In the genomic region with DNA sequence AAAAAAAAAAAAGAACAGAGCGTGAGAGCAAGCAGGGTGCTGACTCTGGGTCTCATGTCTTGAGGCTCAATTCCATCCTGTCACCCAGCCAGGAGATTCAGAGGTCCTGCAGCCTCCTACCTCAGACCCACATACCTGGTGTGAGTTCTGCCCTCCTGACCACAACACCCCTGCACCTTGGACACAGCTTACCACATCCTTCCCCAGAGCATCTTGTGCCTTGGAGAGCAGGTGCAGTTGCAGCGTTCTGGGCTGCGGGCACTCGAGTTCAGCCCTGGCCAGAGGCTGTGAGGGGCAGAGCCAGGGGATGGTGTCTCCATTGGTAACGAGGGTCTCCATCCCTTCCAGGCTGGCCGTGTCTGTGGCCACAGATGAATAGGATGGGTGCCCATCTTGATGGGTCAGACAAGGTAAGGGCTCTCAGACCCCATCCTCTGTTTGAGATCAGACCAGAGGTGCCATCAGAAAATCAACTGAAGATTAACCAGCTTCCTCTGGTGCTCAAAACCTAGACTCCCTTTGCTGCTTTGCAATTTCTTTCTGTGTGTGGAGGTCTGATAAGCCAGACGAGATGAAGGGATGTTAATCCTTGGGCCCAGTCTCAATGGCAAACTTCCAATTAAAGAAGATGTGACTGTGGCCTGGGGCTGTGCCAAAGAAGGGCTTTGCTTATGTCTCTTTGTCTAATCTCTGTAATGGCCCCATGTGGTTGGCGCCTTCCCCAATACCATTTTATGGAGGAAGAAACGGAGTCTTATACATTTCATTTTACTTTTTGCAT, we compare ENCODE assay signal across 15 cellular contexts. TPM values are rescaled to one million over a fixed set of nuclear protein-coding genes. Genes with fewer than 3 reads are reported as not detected.
A peak's percentile ranks its signal among the peaks of the same experiment; 100 is the strongest.
DNase-seq lines count a peak whose midpoint lies in the region; TF ChIP-seq lines count a peak whose summit lies in the region.
"Had no signal": no experiment of that assay in that cellular context is flagged by ENCODE, and none has a peak within 500 bp of the region (broad histone marks: within the 10 kb centered on the region; RNA-seq: fewer than 3 reads in every experiment).

No MANE protein-coding gene starts in this region.

- TF ChIP-seq EP300 in stomach (IDR thresholded peaks at IDR 0.05), result no peak

- CTCF ChIA-PET in activated CD4-positive, alpha-beta memory T cell treated with anti-CD3 and anti-CD28 coated beads for 36 hours (lab: Charles Lee), result interaction anchor here (2.4 to 4.4 kb wide), 2 partner anchors 16 to 61 kb away, joined by 9 to 27 read pairs; a partner anchor contains a TSS

- H3K9me3 ChIP-seq in left ventricle myocardium inferior (replicated peaks) (no peaks in the 10 kb centered on the region), stomach (no peaks in the 10 kb centered on the region)
- H3K9me3 ChIP-seq: adrenal gland, thyroid gland had no signal

- no peak for DNase-seq in activated naive CD4-positive, alpha-beta T cell treated with Interleukin-2 at 50 U/mL for 16 hours
- peak; percentile 48 for DNase-seq in activated CD4-positive, alpha-beta memory T cell treated with anti-CD3 and anti-CD28 coated beads for 36 hours
- DNase-seq in left ventricle myocardium inferior (no peak), stomach (no peak), HuH-7.5 (ENCODE audit: low spot score) (no peak), NCI-H345 (lab: John Stamatoyannopoulos, UW) (no peak), DMS153 treated with DMSO at 0.1 percent for 48 hours (lab: John Stamatoyannopoulos, UW; ENCODE audit: unreplicated experiment) (no peak)
- DNase-seq: mammary epithelial cell, MM.1S had no signal

- no peak for TF ChIP-seq CTCF in left ventricle myocardium inferior (IDR thresholded peaks at IDR 0.05; ENCODE audit: borderline replicate concordance)
- no peak for TF ChIP-seq CTCF in stomach (IDR thresholded peaks at IDR 0.05)

- H3K27me3 Mint-ChIP-seq in activated naive CD4-positive, alpha-beta T cell treated with anti-CD3 and anti-CD28 coated beads, Interleukin-2, amount 50 U/mL, for 24 hours, result no peaks in the 10 kb centered on the region
- H3K27me3 Mint-ChIP-seq in activated CD4-positive, alpha-beta memory T cell treated with anti-CD3 and anti-CD28 coated beads for 36 hours, result no peaks in the 10 kb centered on the region

- H3K27ac ChIP-seq in left ventricle myocardium inferior (replicated peaks) (peak overlapping the region; percentile 68), stomach (peak overlapping the region in 3 of 5 donors; percentile 39 to 69 (median 39))
- H3K27ac ChIP-seq: adrenal gland had no signal

- H3K4me1 Mint-ChIP-seq in activated naive CD4-positive, alpha-beta T cell treated with anti-CD3 and anti-CD28 coated beads, Interleukin-2, amount 50 U/mL, for 24 hours, result peaks cover 97% of the 10 kb centered on the region
- peaks cover 90% of the 10 kb centered on the region for H3K4me1 Mint-ChIP-seq in activated CD4-positive, alpha-beta memory T cell treated with anti-CD3 and anti-CD28 coated beads for 36 hours (ENCODE audit: low read depth)

- POLR2A ChIA-PET in activated CD4-positive, alpha-beta memory T cell treated with anti-CD3 and anti-CD28 coated beads for 36 hours (lab: Charles Lee), result interaction anchor here (0.6 to 8.7 kb wide), 6 partner anchors 9 to 117 kb away, joined by 3 to 97 read pairs (median 5); a partner anchor contains a TSS

- WGBS in stomach, 5 donors, result 76 to 82% (median 81%) methylated on average over 9 of the region's 9 CpGs

- H3K4me1 ChIP-seq in left ventricle myocardium inferior, result peaks cover 56% of the 10 kb centered on the region
- peaks cover 15 to 33% (median 23%) of the 10 kb centered on the region in 4 donors for H3K4me1 ChIP-seq in stomach

- H3K4me3 ChIP-seq in left ventricle myocardium inferior (no peak overlapping the region), stomach (no peak overlapping the region)
- H3K4me3 ChIP-seq: adrenal gland, smooth muscle cell, thyroid gland had no signal

- TF ChIP-seq POLR2A in stomach (IDR thresholded peaks at IDR 0.05), result no peak

- peak overlapping the region; percentile 27 for H3K4me3 Mint-ChIP-seq in activated naive CD4-positive, alpha-beta T cell treated with anti-CD3 and anti-CD28 coated beads, Interleukin-2, amount 50 U/mL, for 24 hours
- H3K4me3 Mint-ChIP-seq in activated CD4-positive, alpha-beta memory T cell treated with anti-CD3 and anti-CD28 coated beads for 36 hours, result peak overlapping the region; percentile 42

- intact Hi-C loops in activated CD4-positive, alpha-beta memory T cell treated with anti-CD3 and anti-CD28 coated beads for 36 hours (cut with micrococcal nuclease), result loop anchor here (5.0 kb wide), 1 partner anchor 47 kb away; no protein-coding TSS in a partner anchor
- intact Hi-C loops in left ventricle myocardium inferior (cut with micrococcal nuclease), result no loop called here
- intact Hi-C loops in stomach (cut with DNase I; ENCODE audit: low total_unique reads), result no loop called here

- H3K36me3 Mint-ChIP-seq in activated naive CD4-positive, alpha-beta T cell treated with anti-CD3 and anti-CD28 coated beads, Interleukin-2, amount 50 U/mL, for 24 hours, result no peaks in the 10 kb centered on the region
- H3K36me3 Mint-ChIP-seq in activated CD4-positive, alpha-beta memory T cell treated with anti-CD3 and anti-CD28 coated beads for 36 hours, result peaks cover 25% of the 10 kb centered on the region

- H3K27ac Mint-ChIP-seq in activated naive CD4-positive, alpha-beta T cell treated with anti-CD3 and anti-CD28 coated beads, Interleukin-2, amount 50 U/mL, for 24 hours, result peak overlapping the region; percentile 97
- peak overlapping the region; percentile 92 for H3K27ac Mint-ChIP-seq in activated CD4-positive, alpha-beta memory T cell treated with anti-CD3 and anti-CD28 coated beads for 36 hours

- H3K36me3 ChIP-seq in left ventricle myocardium inferior, result no peaks in the 10 kb centered on the region
- no peaks in the 10 kb centered on the region for H3K36me3 ChIP-seq in stomach
- H3K36me3 ChIP-seq: adrenal gland, thyroid gland had no signal

- no peaks in the 10 kb centered on the region for H3K27me3 ChIP-seq in left ventricle myocardium inferior (ENCODE audit: low read depth)
- peaks cover 0 to 2% (median 0%) of the 10 kb centered on the region in 3 donors for H3K27me3 ChIP-seq in stomach
- H3K27me3 ChIP-seq: adrenal gland, thyroid gland had no signal

- H3K9me3 Mint-ChIP-seq in activated naive CD4-positive, alpha-beta T cell treated with anti-CD3 and anti-CD28 coated beads, Interleukin-2, amount 50 U/mL, for 24 hours, result no peaks in the 10 kb centered on the region
- peaks cover 2% of the 10 kb centered on the region for H3K9me3 Mint-ChIP-seq in activated CD4-positive, alpha-beta memory T cell treated with anti-CD3 and anti-CD28 coated beads for 36 hours

RNA-seq across cellular contexts. Expression of a gene that starts 14.7 kb away (rescaled TPM):
- 1 to 10 TPM; 7.6 to 9.4 TPM for total RNA-seq in activated CD4-positive, alpha-beta memory T cell treated with anti-CD3 and anti-CD28 coated beads for 36 hours
- total RNA-seq in left ventricle myocardium inferior (0.05 TPM), stomach (1 to 10 TPM in 3 of 5 donors, under 1 TPM in 1, not detected in 1; under 0.01 to 2.9 (median 1.2) TPM)
- polyA plus RNA-seq in stomach, result under 1 TPM; 0.06 to 0.31 (median 0.15) TPM
- total RNA-seq: chondrocyte, mammary epithelial cell, osteoblast, smooth muscle cell had no signal
- polyA plus RNA-seq: mammary epithelial cell, smooth muscle cell had no signal
